ENCODE assay signal across 19 cellular contexts in genomic region chr19:49356382-49356781, GRCh38. TPM values are rescaled to one million over a fixed set of nuclear protein-coding genes. Genes with fewer than 3 reads are reported as not detected.
DNase-seq lines count a peak whose midpoint lies in the region; ATAC-seq, FAIRE-seq and TF ChIP-seq lines count a peak whose summit lies in the region.
"Had no signal": no experiment of that assay in that cellular context is flagged by ENCODE, and none has a peak within 500 bp of the region (broad histone marks: within the 10 kb centered on the region; RNA-seq: fewer than 3 reads in every experiment).

No MANE protein-coding gene starts in this region.

- CTCF ChIA-PET in K562 (lab: Yijun Ruan, JAX; ENCODE audit: low intra/inter-chr PET ratio) = no interaction called here

- H3K9me1 ChIP-seq in K562 (ENCODE audit: control insufficient read depth, insufficient read depth, low read length) = no peaks in the 10 kb centered on the region

- H3K4me2 ChIP-seq in K562 (ENCODE audit: insufficient read depth, low read length) = no peak overlapping the region
- no peak overlapping the region for H3K4me2 ChIP-seq in mesenchymal stem cell (ENCODE audit: low read length, poor library complexity, severe bottlenecking)
- H3K4me2 ChIP-seq: PC-9 had no signal

- DNase-seq in HT-29 (ENCODE audit: low spot score) = peak; percentile 62
- DNase-seq in K562 (ENCODE audit: extremely low read depth in 1 of 4, low spot score in 3 of 4) = no peak
- no peak for DNase-seq in mesenchymal stem cell
- DNase-seq in H4 (ENCODE audit: low spot score) = no peak
- DNase-seq in middle frontal gyrus (ENCODE audit: extremely low spot score, low spot score) = no peak
- no peak for DNase-seq in NCI-H187 treated with DMSO at 0.1 percent for 48 hours (lab: John Stamatoyannopoulos, UW)
- DNase-seq: activated naive CD8-positive, alpha-beta T cell treated with anti-CD3 and anti-CD28 coated beads, Interleukin-2, amount 10 ng/mL, durations not matched to agents 7 days and 5 days; CD4-positive, alpha-beta T cell; erythroblast; midbrain; NCI-H1105; NCI-H446; PC-9; stimulated activated CD4-positive, alpha-beta T cell treated with anti-CD3 and anti-CD28 coated beads, Interleukin-2, amount 100 ng/mL, for 24 hours; T-helper 1 cell had no signal

- H3K27ac ChIP-seq in K562 (ENCODE audit: extremely low read depth, low read depth, low read length) = no peak overlapping the region
- H3K27ac ChIP-seq in mesenchymal stem cell (ENCODE audit: low read length, poor library complexity, severe bottlenecking) = no peak overlapping the region
- peak overlapping the region; percentile 18 for H3K27ac ChIP-seq in stomach smooth muscle (ENCODE audit: low read length)
- H3K27ac ChIP-seq: PC-9 had no signal

- H3K4me3 ChIP-seq in K562 (no peak overlapping the region), mesenchymal stem cell (ENCODE audit: insufficient read depth in 1 of 2, low read depth in 1 of 2, low read length in 2 of 2) (no peak overlapping the region), stomach smooth muscle (ENCODE audit: low read length in 2 of 2) (no peak overlapping the region)
- H3K4me3 ChIP-seq: PC-9 had no signal

- no peaks in the 10 kb centered on the region for H4K20me1 ChIP-seq in K562 (replicated peaks; ENCODE audit: control insufficient read depth, insufficient read depth, low read length)

- POLR2A ChIA-PET in K562 (lab: Yijun Ruan, JAX) = no interaction called here

- H2BK5ac ChIP-seq in mesenchymal stem cell (ENCODE audit: low read depth, low read length, poor library complexity, severe bottlenecking) = no peak overlapping the region

- FAIRE-seq in K562 (lab: Jason Lieb, UNC) = no peak
- FAIRE-seq: colon, GM12892, urothelium cell line had no signal

- H2AK5ac ChIP-seq in mesenchymal stem cell (ENCODE audit: low read length, severe bottlenecking) = no peak overlapping the region

- H2BK120ac ChIP-seq in mesenchymal stem cell (ENCODE audit: low read depth, low read length) = no peak overlapping the region

- H3K4me1 ChIP-seq in K562 (replicated peaks in 1 of 2; ENCODE audit: control insufficient read depth in 2 of 2, insufficient read depth in 2 of 2, low read length in 2 of 2) (peaks cover 7 to 26% of the 10 kb centered on the region in 2 experiments; a peak in 4 of 5 replicates), mesenchymal stem cell (ENCODE audit: control insufficient read depth, insufficient read depth, low read depth, low read length) (peaks cover 24% of the 10 kb centered on the region), stomach smooth muscle (ENCODE audit: control insufficient read depth, insufficient read depth, low read length) (peaks cover 17% of the 10 kb centered on the region)

- intact Hi-C loops in K562 (cut with micrococcal nuclease) = no loop called here

- ATAC-seq in K562 = no peak

- peak overlapping the region in 1 of 2 experiments; percentile 44 for H3K18ac ChIP-seq in mesenchymal stem cell (ENCODE audit: low read depth in 1 of 2, low read length in 2 of 2)

- in situ Hi-C loops in K562 (cut with MboI) = no loop called here

- TF ChIP-seq RAD21 in K562 (CRISPR knock-in tag; conservative IDR thresholded peaks at IDR 0.05 in 1 of 2, IDR thresholded peaks at IDR 0.05 in 1 of 2) = no peak

- H2BK15ac ChIP-seq in mesenchymal stem cell (ENCODE audit: low read depth, poor library complexity, severe bottlenecking) = no peak overlapping the region

- H3K79me1 ChIP-seq in mesenchymal stem cell (replicated peaks; ENCODE audit: low read length, poor library complexity, severe bottlenecking) = peaks cover 44% of the 10 kb centered on the region

- H3K9me3 ChIP-seq in K562 (replicated peaks; ENCODE audit: control insufficient read depth, insufficient read depth, low read depth, low read length) (no peaks in the 10 kb centered on the region), mesenchymal stem cell (ENCODE audit: control insufficient read depth, low read length) (no peaks in the 10 kb centered on the region), stomach smooth muscle (ENCODE audit: control insufficient read depth in 2 of 2, low read length in 2 of 2) (no peaks in the 10 kb centered on the region)

- peak overlapping the region; percentile 22 to 81; a peak in 3 of 4 replicates for H3K9ac ChIP-seq in K562 (ENCODE audit: insufficient read depth in 1 of 2, low read depth in 2 of 2, low read length in 2 of 2)
- H3K9ac ChIP-seq in mesenchymal stem cell (ENCODE audit: low read length) = no peak overlapping the region
- H3K9ac ChIP-seq in stomach smooth muscle (ENCODE audit: low read length in 2 of 2) = no peak overlapping the region

- peak overlapping the region in 1 of 2 experiments; percentile 42 for H3K14ac ChIP-seq in mesenchymal stem cell (ENCODE audit: low read length in 2 of 2)

- H4K91ac ChIP-seq in mesenchymal stem cell (ENCODE audit: low read length) = peak overlapping the region; percentile 20

- BruUV-seq in K562 (replicated peaks; lab: Mats Ljungman, UMichigan) = no TSS peak

- H3K4ac ChIP-seq in mesenchymal stem cell (ENCODE audit: low read depth in 1 of 2, low read length in 2 of 2) = no peak overlapping the region

- no peak for TF ChIP-seq EP300 in K562 (IDR thresholded peaks at IDR 0.05; ENCODE audit: low read length)

- H2AFZ ChIP-seq in K562 (ENCODE audit: low read depth, low read length) = no peak overlapping the region
- H2AFZ ChIP-seq in mesenchymal stem cell (ENCODE audit: low read depth, low read length) = no peak overlapping the region
- H2AFZ ChIP-seq: PC-9 had no signal

- 53% methylated on average over 4 of the region's 7 CpGs for WGBS in K562 (ENCODE audit: insufficient coverage, low coverage, missing lambda C conversion rate)
- WGBS in mesenchymal stem cell = 70% methylated on average over 4 of the region's 7 CpGs

- H3K79me2 ChIP-seq in K562 (ENCODE audit: control insufficient read depth, insufficient read depth, low read length) = peaks cover 4% of the 10 kb centered on the region; the same call in 1 of the 3 replicates

- no peak for TF ChIP-seq CTCF in K562 (IDR thresholded peaks at IDR 0.05 in 2 of 3, conservative IDR thresholded peaks at IDR 0.05 in 1 of 3; ENCODE audit: insufficient read depth in 2 of 3, low read depth in 1 of 3, low read length in 3 of 3)

- no peak overlapping the region for H2BK12ac ChIP-seq in mesenchymal stem cell (ENCODE audit: low read length in 2 of 2)

- H3K27me3 ChIP-seq in K562 (ENCODE audit: control insufficient read depth in 2 of 2, insufficient read depth in 2 of 2, low read length in 2 of 2) = no peaks in the 10 kb centered on the region
- H3K27me3 ChIP-seq in mesenchymal stem cell (ENCODE audit: control insufficient read depth in 1 of 2, insufficient read depth in 1 of 2, low read length in 2 of 2) = no peaks in the 10 kb centered on the region
- H3K27me3 ChIP-seq in stomach smooth muscle (ENCODE audit: control insufficient read depth in 1 of 2, insufficient read depth in 2 of 2, low read length in 2 of 2) = no peaks in the 10 kb centered on the region

- TF ChIP-seq POLR2A in K562 (conservative IDR thresholded peaks at IDR 0.05) = no peak

- H3K36me3 ChIP-seq in K562 (ENCODE audit: control insufficient read depth, insufficient read depth, low read length) (peaks cover 22% of the 10 kb centered on the region; the same call in 1 of the 3 replicates), mesenchymal stem cell (ENCODE audit: control insufficient read depth in 1 of 2, insufficient read depth in 2 of 2, low read depth in 1 of 2, low read length in 2 of 2) (peaks cover 34 to 81% of the 10 kb centered on the region in 2 experiments), stomach smooth muscle (ENCODE audit: control insufficient read depth in 2 of 2, insufficient read depth in 2 of 2, low read length in 2 of 2) (peaks cover 4 to 32% of the 10 kb centered on the region in 2 donors)

- H4K8ac ChIP-seq in mesenchymal stem cell (ENCODE audit: low read length) = no peak overlapping the region

- no peak overlapping the region for H3K23ac ChIP-seq in mesenchymal stem cell (ENCODE audit: low read length in 2 of 2)

RNA-seq across cellular contexts. Expression of gene TEAD2, which starts 5.8 kb away (rescaled TPM):
- total RNA-seq in HT-29 (2014; rRNA removed; shearing (Covaris generic)) = 27.2 and 28.6 TPM in 2 replicates
- total RNA-seq in K562 (2011; cell fraction: chromatin; rRNA removed; ENCODE audit: low replicate concordance) = 12.9 and 26.4 TPM in 2 replicates
- 12.1 and 13.3 TPM in 2 replicates for total RNA-seq in K562 (2011; cell fraction: nucleolus; rRNA removed)
- total RNA-seq in K562 (2011; cell fraction: nucleoplasm; rRNA removed) = 15.0 and 16.8 TPM in 2 replicates
- 14.7 and 15.3 TPM in 2 replicates for total RNA-seq in K562 (2014; rRNA removed)
- 11.2 and 12.6 TPM in 2 replicates for total RNA-seq in K562 (2014; rRNA removed; fragmentation: Illumina TruSeq; extraction: Trizol)
- 12.7 and 13.9 TPM in 2 replicates for total RNA-seq in K562 (2015; rRNA removed; fragmentation: Illumina TruSeq; extraction: Trizol)
- total RNA-seq in K562 (2021) = 19.5 and 20.7 TPM in 2 replicates
- polyA plus RNA-seq in K562 (2011; rRNA removed) = 10.7 and 12.4 TPM in 2 replicates
- 11.2 and 17.7 TPM in 2 replicates for polyA plus RNA-seq in K562 (2011; cell fraction: cytosol; rRNA removed)
- 9.4 and 15.6 TPM in 2 replicates for polyA plus RNA-seq in K562 (2011; cell fraction: nucleus; rRNA removed)
- 15.9 and 17.9 TPM in 2 replicates for polyA plus RNA-seq in K562 (2012)
- 25.4 and 27.0 TPM in 2 replicates for polyA plus RNA-seq in K562 (2014; fragmentation: Illumina TruSeq; extraction: Trizol)
- 1 to 10 TPM; 1.6 to 1.8 TPM for polyA plus RNA-seq in K562 (2014; fragmentation: Nextera tagmentation; extraction: Ambion mirVana)
- 14.2 and 18.8 TPM in 2 replicates for polyA plus RNA-seq in K562 (2014; rRNA removed)
- polyA minus RNA-seq in K562 (2011; rRNA and poly(A)+ RNA removed) = 7.2 and 9.5 TPM in 2 replicates
- polyA minus RNA-seq in K562 (2011; cell fraction: cytosol; rRNA and poly(A)+ RNA removed) = 10.4 and 14.6 TPM in 2 replicates
- polyA minus RNA-seq in K562 (2011; cell fraction: nucleus; rRNA and poly(A)+ RNA removed) = 4.8 and 6.9 TPM in 2 replicates
- 72.7 TPM for polyA plus RNA-seq in mesenchymal stem cell (2013, experiment 1 of 2)
- 73.6 TPM for polyA plus RNA-seq in mesenchymal stem cell (2013, experiment 2 of 2)
- 48.7 and 54.3 TPM in 2 replicates for total RNA-seq in H4 (2014; rRNA removed; shearing (Covaris generic))
- total RNA-seq: activated naive CD8-positive, alpha-beta T cell treated with anti-CD3 and anti-CD28 coated beads, Interleukin-2, amount 10 ng/mL, durations not matched to agents 7 days and 5 days; CD4-positive, alpha-beta T cell had no signal

RNA-seq across cellular contexts. Expression of gene DKKL1, which starts 7.3 kb away (rescaled TPM):
- total RNA-seq in HT-29 (2014; rRNA removed; shearing (Covaris generic)) = 0.18 and 0.53 TPM in 2 replicates
- total RNA-seq in K562 (2011; cell fraction: chromatin; rRNA removed; ENCODE audit: low replicate concordance) = 1.1 and 1.3 TPM in 2 replicates
- total RNA-seq in K562 (2011; cell fraction: nucleolus; rRNA removed) = 1.3 and 1.7 TPM in 2 replicates
- 1.3 and 2.3 TPM in 2 replicates for total RNA-seq in K562 (2011; cell fraction: nucleoplasm; rRNA removed)
- total RNA-seq in K562 (2014; rRNA removed) = 1.4 and 1.7 TPM in 2 replicates
- total RNA-seq in K562 (2014; rRNA removed; fragmentation: Illumina TruSeq; extraction: Trizol) = 0.44 and 0.61 TPM in 2 replicates
- total RNA-seq in K562 (2015; rRNA removed; fragmentation: Illumina TruSeq; extraction: Trizol) = 0.62 and 0.90 TPM in 2 replicates
- total RNA-seq in K562 (2021) = 0.69 and 1.3 TPM in 2 replicates
- polyA plus RNA-seq in K562 (2011; rRNA removed) = 1.4 and 1.5 TPM in 2 replicates
- polyA plus RNA-seq in K562 (2011; cell fraction: cytosol; rRNA removed) = 1.0 and 1.1 TPM in 2 replicates
- polyA plus RNA-seq in K562 (2011; cell fraction: nucleus; rRNA removed) = 1.4 TPM in 2 replicates
- 0.56 and 1.2 TPM in 2 replicates for polyA plus RNA-seq in K562 (2012)
- 0.30 and 0.52 TPM in 2 replicates for polyA plus RNA-seq in K562 (2014; fragmentation: Illumina TruSeq; extraction: Trizol)
- polyA plus RNA-seq in K562 (2014; fragmentation: Nextera tagmentation; extraction: Ambion mirVana) = under 1 TPM; 0.15 to 0.34 TPM
- polyA plus RNA-seq in K562 (2014; rRNA removed) = 0.44 and 0.96 TPM in 2 replicates
- polyA minus RNA-seq in K562 (2011; rRNA and poly(A)+ RNA removed) = 0.66 and 0.70 TPM in 2 replicates
- polyA minus RNA-seq in K562 (2011; cell fraction: cytosol; rRNA and poly(A)+ RNA removed) = 1.9 TPM in 1 of 2 replicates, not detected in the other
- polyA minus RNA-seq in K562 (2011; cell fraction: nucleus; rRNA and poly(A)+ RNA removed) = not detected in 2 replicates
- 0.46 TPM for polyA plus RNA-seq in mesenchymal stem cell (2013, experiment 1 of 2)
- polyA plus RNA-seq in mesenchymal stem cell (2013, experiment 2 of 2) = 0.70 TPM
- total RNA-seq in H4 (2014; rRNA removed; shearing (Covaris generic)) = 0.08 and 3.8 TPM in 2 replicates
- total RNA-seq: activated naive CD8-positive, alpha-beta T cell treated with anti-CD3 and anti-CD28 coated beads, Interleukin-2, amount 10 ng/mL, durations not matched to agents 7 days and 5 days; CD4-positive, alpha-beta T cell; PC-9 had no signal

RNA-seq across cellular contexts. Expression of gene CD37, which starts 21.2 kb away (rescaled TPM):
- total RNA-seq in HT-29 (2014; rRNA removed; shearing (Covaris generic)) = not detected in 2 replicates
- total RNA-seq in K562 (2011; cell fraction: chromatin; rRNA removed; ENCODE audit: low replicate concordance) = 15.6 and 23.5 TPM in 2 replicates
- total RNA-seq in K562 (2011; cell fraction: nucleolus; rRNA removed) = 8.3 and 13.2 TPM in 2 replicates
- 12.3 and 15.8 TPM in 2 replicates for total RNA-seq in K562 (2011; cell fraction: nucleoplasm; rRNA removed)
- 4.0 and 5.0 TPM in 2 replicates for total RNA-seq in K562 (2014; rRNA removed)
- total RNA-seq in K562 (2014; rRNA removed; fragmentation: Illumina TruSeq; extraction: Trizol) = 3.1 and 3.8 TPM in 2 replicates
- total RNA-seq in K562 (2015; rRNA removed; fragmentation: Illumina TruSeq; extraction: Trizol) = 5.0 and 6.2 TPM in 2 replicates
- total RNA-seq in K562 (2021) = 11.0 and 12.0 TPM in 2 replicates
- 2.5 and 5.8 TPM in 2 replicates for polyA plus RNA-seq in K562 (2011; rRNA removed)
- 7.5 and 9.8 TPM in 2 replicates for polyA plus RNA-seq in K562 (2011; cell fraction: cytosol; rRNA removed)
- 21.2 and 22.5 TPM in 2 replicates for polyA plus RNA-seq in K562 (2011; cell fraction: nucleus; rRNA removed)
- 14.6 and 37.6 TPM in 2 replicates for polyA plus RNA-seq in K562 (2012)
- 16.3 and 19.0 TPM in 2 replicates for polyA plus RNA-seq in K562 (2014; fragmentation: Illumina TruSeq; extraction: Trizol)
- polyA plus RNA-seq in K562 (2014; fragmentation: Nextera tagmentation; extraction: Ambion mirVana) = 1 to 10 TPM; 7.4 to 8.3 TPM
- 10.8 and 11.0 TPM in 2 replicates for polyA plus RNA-seq in K562 (2014; rRNA removed)
- 3.6 and 5.2 TPM in 2 replicates for polyA minus RNA-seq in K562 (2011; rRNA and poly(A)+ RNA removed)
- polyA minus RNA-seq in K562 (2011; cell fraction: cytosol; rRNA and poly(A)+ RNA removed) = 5.4 and 7.6 TPM in 2 replicates
- polyA minus RNA-seq in K562 (2011; cell fraction: nucleus; rRNA and poly(A)+ RNA removed) = 3.6 and 3.8 TPM in 2 replicates
- not detected for polyA plus RNA-seq in mesenchymal stem cell (2013, experiment 1 of 2)
- polyA plus RNA-seq in mesenchymal stem cell (2013, experiment 2 of 2) = not detected
- not detected in 2 replicates for total RNA-seq in H4 (2014; rRNA removed; shearing (Covaris generic))
- total RNA-seq: PC-9 had no signal

RNA-seq across cellular contexts. Expression of gene SLC6A16, which starts 31.4 kb away (rescaled TPM):
- 0.26 TPM in 1 of 2 replicates, not detected in the other for total RNA-seq in HT-29 (2014; rRNA removed; shearing (Covaris generic))
- 2.9 and 6.2 TPM in 2 replicates for total RNA-seq in K562 (2011; cell fraction: chromatin; rRNA removed; ENCODE audit: low replicate concordance)
- total RNA-seq in K562 (2011; cell fraction: nucleolus; rRNA removed) = 2.0 and 2.6 TPM in 2 replicates
- total RNA-seq in K562 (2011; cell fraction: nucleoplasm; rRNA removed) = 3.0 and 3.2 TPM in 2 replicates
- total RNA-seq in K562 (2014; rRNA removed) = 0.05 TPM in 1 of 2 replicates, not detected in the other
- 0.35 and 0.36 TPM in 2 replicates for total RNA-seq in K562 (2014; rRNA removed; fragmentation: Illumina TruSeq; extraction: Trizol)
- 0.15 and 0.22 TPM in 2 replicates for total RNA-seq in K562 (2015; rRNA removed; fragmentation: Illumina TruSeq; extraction: Trizol)
- total RNA-seq in K562 (2021) = 0.67 and 0.95 TPM in 2 replicates
- 0.37 and 0.52 TPM in 2 replicates for polyA plus RNA-seq in K562 (2011; rRNA removed)
- 0.27 and 0.30 TPM in 2 replicates for polyA plus RNA-seq in K562 (2011; cell fraction: cytosol; rRNA removed)
- polyA plus RNA-seq in K562 (2011; cell fraction: nucleus; rRNA removed) = 1.4 and 1.6 TPM in 2 replicates
- 0.37 and 0.76 TPM in 2 replicates for polyA plus RNA-seq in K562 (2012)
- polyA plus RNA-seq in K562 (2014; fragmentation: Illumina TruSeq; extraction: Trizol) = 0.09 and 0.48 TPM in 2 replicates
- polyA plus RNA-seq in K562 (2014; fragmentation: Nextera tagmentation; extraction: Ambion mirVana) = under 1 TPM; 0.35 to 0.46 TPM
- 0.66 and 0.80 TPM in 2 replicates for polyA plus RNA-seq in K562 (2014; rRNA removed)
- 0.27 and 1.1 TPM in 2 replicates for polyA minus RNA-seq in K562 (2011; rRNA and poly(A)+ RNA removed)
- 0.38 TPM in 1 of 2 replicates, not detected in the other for polyA minus RNA-seq in K562 (2011; cell fraction: cytosol; rRNA and poly(A)+ RNA removed)
- 0.40 and 0.44 TPM in 2 replicates for polyA minus RNA-seq in K562 (2011; cell fraction: nucleus; rRNA and poly(A)+ RNA removed)
- 3.5 TPM for polyA plus RNA-seq in mesenchymal stem cell (2013, experiment 1 of 2)
- 3.6 TPM for polyA plus RNA-seq in mesenchymal stem cell (2013, experiment 2 of 2)
- 0.16 and 0.85 TPM in 2 replicates for total RNA-seq in H4 (2014; rRNA removed; shearing (Covaris generic))

RNA-seq across cellular contexts. Expression of gene KASH5, which starts 31.7 kb away (rescaled TPM):
- not detected in 2 replicates for total RNA-seq in HT-29 (2014; rRNA removed; shearing (Covaris generic))
- 0.84 and 1.3 TPM in 2 replicates for total RNA-seq in K562 (2011; cell fraction: chromatin; rRNA removed; ENCODE audit: low replicate concordance)
- 1.0 and 1.8 TPM in 2 replicates for total RNA-seq in K562 (2011; cell fraction: nucleolus; rRNA removed)
- 0.44 and 0.61 TPM in 2 replicates for total RNA-seq in K562 (2011; cell fraction: nucleoplasm; rRNA removed)
- total RNA-seq in K562 (2014; rRNA removed) = 0.36 and 0.78 TPM in 2 replicates
- 0.26 and 0.44 TPM in 2 replicates for total RNA-seq in K562 (2014; rRNA removed; fragmentation: Illumina TruSeq; extraction: Trizol)
- 0.07 and 0.41 TPM in 2 replicates for total RNA-seq in K562 (2015; rRNA removed; fragmentation: Illumina TruSeq; extraction: Trizol)
- 0.20 and 0.60 TPM in 2 replicates for total RNA-seq in K562 (2021)
- 0.60 and 0.70 TPM in 2 replicates for polyA plus RNA-seq in K562 (2011; rRNA removed)
- 0.54 and 1.3 TPM in 2 replicates for polyA plus RNA-seq in K562 (2011; cell fraction: cytosol; rRNA removed)
- polyA plus RNA-seq in K562 (2011; cell fraction: nucleus; rRNA removed) = 1.9 and 2.2 TPM in 2 replicates
- polyA plus RNA-seq in K562 (2012) = 0.44 and 1.5 TPM in 2 replicates
- 0.19 and 0.31 TPM in 2 replicates for polyA plus RNA-seq in K562 (2014; fragmentation: Illumina TruSeq; extraction: Trizol)
- under 1 TPM in 1 of 2 experiments, not detected in 1; 0.13 TPM for polyA plus RNA-seq in K562 (2014; fragmentation: Nextera tagmentation; extraction: Ambion mirVana)
- 0.84 and 3.2 TPM in 2 replicates for polyA plus RNA-seq in K562 (2014; rRNA removed)
- 0.12 and 0.14 TPM in 2 replicates for polyA minus RNA-seq in K562 (2011; rRNA and poly(A)+ RNA removed)
- polyA minus RNA-seq in K562 (2011; cell fraction: cytosol; rRNA and poly(A)+ RNA removed) = not detected in 2 replicates
- polyA minus RNA-seq in K562 (2011; cell fraction: nucleus; rRNA and poly(A)+ RNA removed) = not detected in 2 replicates
- polyA plus RNA-seq in mesenchymal stem cell (2013, experiment 1 of 2) = not detected
- polyA plus RNA-seq in mesenchymal stem cell (2013, experiment 2 of 2) = not detected
- total RNA-seq in H4 (2014; rRNA removed; shearing (Covaris generic)) = not detected in 2 replicates
- total RNA-seq: activated naive CD8-positive, alpha-beta T cell treated with anti-CD3 and anti-CD28 coated beads, Interleukin-2, amount 10 ng/mL, durations not matched to agents 7 days and 5 days; CD4-positive, alpha-beta T cell had no signal

Comparison
In these comparisons a context has a peak if more than half of its experiments do, and no peak if none do; other contexts are left out.
1. H3K9ac ChIP-seq: peak in K562 (2 of 2); none in mesenchymal stem cell (single experiment) and stomach smooth muscle (0 of 2).